Comparison of ENCODE assay signal across 8 cellular contexts in genomic region chr6:43070028-43070632, GRCh38. TPM values are rescaled to one million over a fixed set of nuclear protein-coding genes. Genes with fewer than 3 reads are reported as not detected.
DNase-seq lines count a peak whose midpoint lies in the region; FAIRE-seq and TF ChIP-seq lines count a peak whose summit lies in the region.

No MANE protein-coding gene starts in this region.

- H3K4me3 Mint-ChIP-seq in progenitor cell of endocrine pancreas (ENCODE audit: low read depth): no peak overlapping the region

- no peaks in the 10 kb centered on the region for H3K4me1 Mint-ChIP-seq in progenitor cell of endocrine pancreas (ENCODE audit: low read depth)

- H3K36me3 Mint-ChIP-seq in progenitor cell of endocrine pancreas (ENCODE audit: insufficient read depth): peaks cover 9% of the 10 kb centered on the region

- no peaks in the 10 kb centered on the region for H3K27me3 Mint-ChIP-seq in progenitor cell of endocrine pancreas

- no peaks in the 10 kb centered on the region for H3K9me3 ChIP-seq in vagina

- peak overlapping the region; percentile 33 for H3K27ac Mint-ChIP-seq in progenitor cell of endocrine pancreas

- DNase-seq in NCI-H510A treated with DMSO at 0.1 percent for 48 hours (lab: John Stamatoyannopoulos, UW): peak; percentile 47
- no peak for DNase-seq in NCI-H510A (lab: John Stamatoyannopoulos, UW)
- peak; percentile 79 for DNase-seq in HTR-8/SVneo (ENCODE audit: insufficient read length, low spot score)
- DNase-seq in SHP77 treated with DMSO at 0.1 percent for 48 hours (lab: John Stamatoyannopoulos, UW): peak; percentile 16
- peak; percentile 75 for DNase-seq in epithelial cell of esophagus (ENCODE audit: low read depth)
- no peak for DNase-seq in progenitor cell of endocrine pancreas (ENCODE audit: low spot score, unreplicated experiment)
- no peak for DNase-seq in vagina (ENCODE audit: extremely low spot score in 2 of 2)
- no peak for DNase-seq in ecto neural progenitor cell (ENCODE audit: low spot score)

- TF ChIP-seq POLR2A in vagina (IDR thresholded peaks at IDR 0.05): no peak

- H3K4me3 ChIP-seq in epithelial cell of esophagus (ENCODE audit: low read length): no peak overlapping the region
- no peak overlapping the region for H3K4me3 ChIP-seq in vagina

- peaks cover 0 to 17% of the 10 kb centered on the region in 2 donors for H3K36me3 ChIP-seq in vagina

- peak; percentile 13 for FAIRE-seq in HTR-8/SVneo (lab: Jason Lieb, UNC)

- no peaks in the 10 kb centered on the region for H3K9me3 Mint-ChIP-seq in progenitor cell of endocrine pancreas (ENCODE audit: low read depth)

- intact Hi-C loops in vagina (cut with DNase I): loop anchor here (10.0 kb wide), 1 partner anchor 55 kb away; no protein-coding TSS in a partner anchor

- peak; percentile 70 for TF ChIP-seq CTCF in epithelial cell of esophagus (IDR thresholded peaks at IDR 0.05; ENCODE audit: insufficient read depth, low read depth, low read length, missing control alignments)
- TF ChIP-seq CTCF in progenitor cell of endocrine pancreas (IDR thresholded peaks at IDR 0.05; ENCODE audit: unreplicated experiment): peak; percentile 64
- TF ChIP-seq CTCF in vagina (IDR thresholded peaks at IDR 0.05): peak in 1 of 3 experiments; percentile 32

- peaks cover 5% of the 10 kb centered on the region for H3K4me1 ChIP-seq in vagina

- H3K27ac ChIP-seq in vagina: no peak overlapping the region

- H3K27me3 ChIP-seq in vagina: no peaks in the 10 kb centered on the region

RNA-seq across cellular contexts. Expression of gene PTK7, which starts 6.0 kb away (rescaled TPM):
- total RNA-seq in progenitor cell of endocrine pancreas (141 and 142 TPM in 2 replicates), vagina (62.1 TPM)

RNA-seq across cellular contexts. Expression of gene KLC4, which starts 10.7 kb away (rescaled TPM):
- total RNA-seq in progenitor cell of endocrine pancreas: 71.9 and 73.8 TPM in 2 replicates
- total RNA-seq in vagina: 17.2 TPM

RNA-seq across cellular contexts. Expression of gene MRPL2, which starts 10.9 kb away (rescaled TPM):
- total RNA-seq in progenitor cell of endocrine pancreas (45.2 and 52.2 TPM in 2 replicates), vagina (14.2 TPM)

RNA-seq across cellular contexts. Expression of gene CUL7, which starts 16.5 kb away (rescaled TPM):
- total RNA-seq in progenitor cell of endocrine pancreas (58.9 and 60.9 TPM in 2 replicates), vagina (13.0 TPM)

RNA-seq across cellular contexts. Expression of gene RRP36, which starts 48.7 kb away (rescaled TPM):
- total RNA-seq in progenitor cell of endocrine pancreas (60.6 and 62.4 TPM in 2 replicates), vagina (36.6 TPM)

Comparison
In these comparisons a context has a peak if more than half of its experiments do, and no peak if none do; other contexts are left out.
1. DNase-seq: peak in NCI-H510A treated with DMSO at 0.1 percent for 48 hours (single experiment), HTR-8/SVneo (single experiment), SHP77 treated with DMSO at 0.1 percent for 48 hours (single experiment) and epithelial cell of esophagus (single experiment); none in NCI-H510A (single experiment), progenitor cell of endocrine pancreas (single experiment), vagina (0 of 2) and ecto neural progenitor cell (single experiment).